ENCODE assay signal across 1 cellular context in the genomic region with DNA sequence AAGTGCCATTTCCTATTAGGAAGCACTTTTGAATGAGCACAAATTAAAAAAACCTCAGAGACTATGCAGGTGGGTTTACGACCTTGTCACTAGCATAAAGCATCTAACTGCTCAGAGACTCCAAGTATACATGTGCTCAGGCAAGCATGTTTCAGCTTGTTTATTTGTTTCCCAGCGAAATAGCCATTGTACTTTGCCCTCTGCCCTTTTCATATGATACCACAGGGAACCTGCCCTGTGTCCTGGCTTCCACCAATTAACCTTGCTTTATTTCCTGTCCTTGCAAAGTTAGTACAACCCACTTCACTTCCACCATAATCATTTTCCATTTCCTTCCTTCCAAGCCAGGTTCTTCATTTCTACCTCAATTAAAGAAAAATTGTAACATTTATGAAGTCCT.
TF ChIP-seq lines count a peak whose summit lies in the region.

No MANE protein-coding gene starts in this region.

TF ChIP-seq in GM23338, 12 proteins besides CTCF, POLR2A, EP300 and RAD21 (continued from another document):
- TF ChIP-seq, protein P1, sequence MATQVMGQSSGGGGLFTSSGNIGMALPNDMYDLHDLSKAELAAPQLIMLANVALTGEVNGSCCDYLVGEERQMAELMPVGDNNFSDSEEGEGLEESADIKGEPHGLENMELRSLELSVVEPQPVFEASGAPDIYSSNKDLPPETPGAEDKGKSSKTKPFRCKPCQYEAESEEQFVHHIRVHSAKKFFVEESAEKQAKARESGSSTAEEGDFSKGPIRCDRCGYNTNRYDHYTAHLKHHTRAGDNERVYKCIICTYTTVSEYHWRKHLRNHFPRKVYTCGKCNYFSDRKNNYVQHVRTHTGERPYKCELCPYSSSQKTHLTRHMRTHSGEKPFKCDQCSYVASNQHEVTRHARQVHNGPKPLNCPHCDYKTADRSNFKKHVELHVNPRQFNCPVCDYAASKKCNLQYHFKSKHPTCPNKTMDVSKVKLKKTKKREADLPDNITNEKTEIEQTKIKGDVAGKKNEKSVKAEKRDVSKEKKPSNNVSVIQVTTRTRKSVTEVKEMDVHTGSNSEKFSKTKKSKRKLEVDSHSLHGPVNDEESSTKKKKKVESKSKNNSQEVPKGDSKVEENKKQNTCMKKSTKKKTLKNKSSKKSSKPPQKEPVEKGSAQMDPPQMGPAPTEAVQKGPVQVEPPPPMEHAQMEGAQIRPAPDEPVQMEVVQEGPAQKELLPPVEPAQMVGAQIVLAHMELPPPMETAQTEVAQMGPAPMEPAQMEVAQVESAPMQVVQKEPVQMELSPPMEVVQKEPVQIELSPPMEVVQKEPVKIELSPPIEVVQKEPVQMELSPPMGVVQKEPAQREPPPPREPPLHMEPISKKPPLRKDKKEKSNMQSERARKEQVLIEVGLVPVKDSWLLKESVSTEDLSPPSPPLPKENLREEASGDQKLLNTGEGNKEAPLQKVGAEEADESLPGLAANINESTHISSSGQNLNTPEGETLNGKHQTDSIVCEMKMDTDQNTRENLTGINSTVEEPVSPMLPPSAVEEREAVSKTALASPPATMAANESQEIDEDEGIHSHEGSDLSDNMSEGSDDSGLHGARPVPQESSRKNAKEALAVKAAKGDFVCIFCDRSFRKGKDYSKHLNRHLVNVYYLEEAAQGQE (IDR thresholded peaks at IDR 0.05; ENCODE audit: unreplicated experiment): no peak
- TF ChIP-seq, protein P2, sequence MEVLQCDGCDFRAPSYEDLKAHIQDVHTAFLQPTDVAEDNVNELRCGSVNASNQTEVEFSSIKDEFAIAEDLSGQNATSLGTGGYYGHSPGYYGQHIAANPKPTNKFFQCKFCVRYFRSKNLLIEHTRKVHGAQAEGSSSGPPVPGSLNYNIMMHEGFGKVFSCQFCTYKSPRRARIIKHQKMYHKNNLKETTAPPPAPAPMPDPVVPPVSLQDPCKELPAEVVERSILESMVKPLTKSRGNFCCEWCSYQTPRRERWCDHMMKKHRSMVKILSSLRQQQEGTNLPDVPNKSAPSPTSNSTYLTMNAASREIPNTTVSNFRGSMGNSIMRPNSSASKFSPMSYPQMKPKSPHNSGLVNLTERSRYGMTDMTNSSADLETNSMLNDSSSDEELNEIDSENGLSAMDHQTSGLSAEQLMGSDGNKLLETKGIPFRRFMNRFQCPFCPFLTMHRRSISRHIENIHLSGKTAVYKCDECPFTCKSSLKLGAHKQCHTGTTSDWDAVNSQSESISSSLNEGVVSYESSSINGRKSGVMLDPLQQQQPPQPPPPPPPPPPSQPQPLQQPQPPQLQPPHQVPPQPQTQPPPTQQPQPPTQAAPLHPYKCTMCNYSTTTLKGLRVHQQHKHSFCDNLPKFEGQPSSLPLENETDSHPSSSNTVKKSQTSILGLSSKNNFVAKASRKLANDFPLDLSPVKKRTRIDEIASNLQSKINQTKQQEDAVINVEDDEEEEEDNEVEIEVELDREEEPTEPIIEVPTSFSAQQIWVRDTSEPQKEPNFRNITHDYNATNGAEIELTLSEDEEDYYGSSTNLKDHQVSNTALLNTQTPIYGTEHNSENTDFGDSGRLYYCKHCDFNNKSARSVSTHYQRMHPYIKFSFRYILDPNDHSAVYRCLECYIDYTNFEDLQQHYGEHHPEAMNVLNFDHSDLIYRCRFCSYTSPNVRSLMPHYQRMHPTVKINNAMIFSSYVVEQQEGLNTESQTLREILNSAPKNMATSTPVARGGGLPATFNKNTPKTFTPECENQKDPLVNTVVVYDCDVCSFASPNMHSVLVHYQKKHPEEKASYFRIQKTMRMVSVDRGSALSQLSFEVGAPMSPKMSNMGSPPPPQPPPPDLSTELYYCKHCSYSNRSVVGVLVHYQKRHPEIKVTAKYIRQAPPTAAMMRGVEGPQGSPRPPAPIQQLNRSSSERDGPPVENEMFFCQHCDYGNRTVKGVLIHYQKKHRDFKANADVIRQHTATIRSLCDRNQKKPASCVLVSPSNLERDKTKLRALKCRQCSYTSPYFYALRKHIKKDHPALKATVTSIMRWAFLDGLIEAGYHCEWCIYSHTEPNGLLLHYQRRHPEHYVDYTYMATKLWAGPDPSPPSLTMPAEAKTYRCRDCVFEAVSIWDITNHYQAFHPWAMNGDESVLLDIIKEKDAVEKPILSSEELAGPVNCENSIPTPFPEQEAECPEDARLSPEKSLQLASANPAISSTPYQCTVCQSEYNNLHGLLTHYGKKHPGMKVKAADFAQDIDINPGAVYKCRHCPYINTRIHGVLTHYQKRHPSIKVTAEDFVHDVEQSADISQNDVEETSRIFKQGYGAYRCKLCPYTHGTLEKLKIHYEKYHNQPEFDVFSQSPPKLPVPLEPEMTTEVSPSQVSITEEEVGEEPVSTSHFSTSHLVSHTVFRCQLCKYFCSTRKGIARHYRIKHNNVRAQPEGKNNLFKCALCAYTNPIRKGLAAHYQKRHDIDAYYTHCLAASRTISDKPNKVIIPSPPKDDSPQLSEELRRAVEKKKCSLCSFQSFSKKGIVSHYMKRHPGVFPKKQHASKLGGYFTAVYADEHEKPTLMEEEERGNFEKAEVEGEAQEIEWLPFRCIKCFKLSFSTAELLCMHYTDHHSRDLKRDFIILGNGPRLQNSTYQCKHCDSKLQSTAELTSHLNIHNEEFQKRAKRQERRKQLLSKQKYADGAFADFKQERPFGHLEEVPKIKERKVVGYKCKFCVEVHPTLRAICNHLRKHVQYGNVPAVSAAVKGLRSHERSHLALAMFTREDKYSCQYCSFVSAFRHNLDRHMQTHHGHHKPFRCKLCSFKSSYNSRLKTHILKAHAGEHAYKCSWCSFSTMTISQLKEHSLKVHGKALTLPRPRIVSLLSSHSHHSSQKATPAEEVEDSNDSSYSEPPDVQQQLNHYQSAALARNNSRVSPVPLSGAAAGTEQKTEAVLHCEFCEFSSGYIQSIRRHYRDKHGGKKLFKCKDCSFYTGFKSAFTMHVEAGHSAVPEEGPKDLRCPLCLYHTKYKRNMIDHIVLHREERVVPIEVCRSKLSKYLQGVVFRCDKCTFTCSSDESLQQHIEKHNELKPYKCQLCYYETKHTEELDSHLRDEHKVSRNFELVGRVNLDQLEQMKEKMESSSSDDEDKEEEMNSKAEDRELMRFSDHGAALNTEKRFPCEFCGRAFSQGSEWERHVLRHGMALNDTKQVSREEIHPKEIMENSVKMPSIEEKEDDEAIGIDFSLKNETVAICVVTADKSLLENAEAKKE (CRISPR knock-in tag; IDR thresholded peaks at IDR 0.05): no peak
- no peak for TF ChIP-seq ZNF331 (CRISPR knock-in tag; IDR thresholded peaks at IDR 0.05; ENCODE audit: low read depth)
- TF ChIP-seq JUNB (IDR thresholded peaks at IDR 0.05; ENCODE audit: unreplicated experiment): no peak
- no peak for TF ChIP-seq CREB1 (CRISPR knock-in tag; IDR thresholded peaks at IDR 0.05; ENCODE audit: low read depth)
